In the genomic region with DNA sequence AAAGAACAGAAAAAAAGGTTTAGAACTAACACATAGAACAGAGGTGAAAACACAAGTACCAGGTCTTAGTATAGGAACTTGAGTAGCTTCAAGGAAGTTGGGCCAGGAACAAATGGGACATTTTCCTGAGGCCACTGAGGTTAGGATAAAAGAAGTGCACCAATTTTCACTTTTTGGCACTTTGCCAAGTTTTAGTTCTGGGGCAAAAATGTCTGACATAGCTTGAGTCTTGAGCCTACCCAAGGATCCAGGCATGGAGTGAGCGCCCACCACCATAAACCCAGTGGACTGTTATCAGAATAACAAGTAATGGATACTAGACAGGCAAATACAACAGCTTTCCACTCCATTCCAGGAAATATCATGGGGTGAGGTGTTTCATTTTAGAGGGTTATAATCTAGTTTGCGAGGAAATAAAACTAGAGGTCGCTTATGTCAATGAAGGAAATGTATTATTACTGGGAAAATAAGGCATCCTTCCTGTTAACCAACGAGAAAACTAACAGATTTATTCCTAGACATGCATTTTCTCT, we compare ENCODE assay signal across 1 cellular context.
TF ChIP-seq lines count a peak whose summit lies in the region.

No MANE protein-coding gene starts in this region.

TF ChIP-seq in HEK293, 187 proteins besides CTCF, POLR2A, EP300 and RAD21 (continued from another document):
- 0 out of 2 replicates have a peak, but pooled peaks have one; percentile 27 for TF ChIP-seq ZNF398 (tag by site-specific recombination; IDR thresholded peaks at IDR 0.05)
- TF ChIP-seq ZNF629 (tag by site-specific recombination; IDR thresholded peaks at IDR 0.05), result no peak
- peak; percentile 95 for TF ChIP-seq ZNF350 (tag by site-specific recombination; IDR thresholded peaks at IDR 0.05)
- TF ChIP-seq, protein P1, sequence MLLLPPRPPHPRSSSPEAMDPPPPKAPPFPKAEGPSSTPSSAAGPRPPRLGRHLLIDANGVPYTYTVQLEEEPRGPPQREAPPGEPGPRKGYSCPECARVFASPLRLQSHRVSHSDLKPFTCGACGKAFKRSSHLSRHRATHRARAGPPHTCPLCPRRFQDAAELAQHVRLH (tag by site-specific recombination; IDR thresholded peaks at IDR 0.05), result no peak
- no peak for TF ChIP-seq TRIM28 (IDR thresholded peaks at IDR 0.05; ENCODE audit: borderline replicate concordance, low read length)
- TF ChIP-seq ZBTB26 (tag by site-specific recombination; optimal IDR thresholded peaks at IDR 0.05), result no peak
- no peak for TF ChIP-seq ZNF248 (tag by site-specific recombination; IDR thresholded peaks at IDR 0.05)
- no peak for TF ChIP-seq ZNF521 (tag by site-specific recombination; IDR thresholded peaks at IDR 0.05)
- TF ChIP-seq ZNF426 (tag by site-specific recombination; IDR thresholded peaks at IDR 0.05), result no peak
- no peak for TF ChIP-seq ZNF10 (tag by site-specific recombination; IDR thresholded peaks at IDR 0.05)
- TF ChIP-seq ZNF558 (tag by site-specific recombination; IDR thresholded peaks at IDR 0.05), result no peak
- TF ChIP-seq ZNF777 (tag by site-specific recombination; IDR thresholded peaks at IDR 0.05; ENCODE audit: borderline replicate concordance), result no peak
- TF ChIP-seq, protein P2, sequence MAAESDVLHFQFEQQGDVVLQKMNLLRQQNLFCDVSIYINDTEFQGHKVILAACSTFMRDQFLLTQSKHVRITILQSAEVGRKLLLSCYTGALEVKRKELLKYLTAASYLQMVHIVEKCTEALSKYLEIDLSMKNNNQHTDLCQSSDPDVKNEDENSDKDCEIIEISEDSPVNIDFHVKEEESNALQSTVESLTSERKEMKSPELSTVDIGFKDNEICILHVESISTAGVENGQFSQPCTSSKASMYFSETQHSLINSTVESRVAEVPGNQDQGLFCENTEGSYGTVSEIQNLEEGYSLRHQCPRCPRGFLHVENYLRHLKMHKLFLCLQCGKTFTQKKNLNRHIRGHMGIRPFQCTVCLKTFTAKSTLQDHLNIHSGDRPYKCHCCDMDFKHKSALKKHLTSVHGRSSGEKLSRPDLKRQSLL (tag by site-specific recombination; IDR thresholded peaks at IDR 0.05), result 0 out of 2 replicates have a peak, but pooled peaks have one; percentile 37
- TF ChIP-seq ZNF449 (tag by site-specific recombination; IDR thresholded peaks at IDR 0.05), result peak; percentile 25; the same call in 1 of the 2 replicates
- no peak for TF ChIP-seq ZSCAN16 (tag by site-specific recombination; IDR thresholded peaks at IDR 0.05)
- peak; percentile 87 for TF ChIP-seq ZNF677 (tag by site-specific recombination; IDR thresholded peaks at IDR 0.05)
- TF ChIP-seq ZBTB44 (tag by site-specific recombination; IDR thresholded peaks at IDR 0.05), result peak; percentile 93
- TF ChIP-seq ZNF23 (tag by site-specific recombination; IDR thresholded peaks at IDR 0.05; ENCODE audit: borderline replicate concordance), result no peak
- peak; percentile 92 for TF ChIP-seq ZNF37A (tag by site-specific recombination; IDR thresholded peaks at IDR 0.05)
- TF ChIP-seq ZNF121 (tag by site-specific recombination; IDR thresholded peaks at IDR 0.05), result no peak
- TF ChIP-seq ZNF600 (tag by site-specific recombination; IDR thresholded peaks at IDR 0.05), result no peak
- TF ChIP-seq ZNF837 (tag by site-specific recombination; IDR thresholded peaks at IDR 0.05), result no peak
- TF ChIP-seq, protein P3, sequence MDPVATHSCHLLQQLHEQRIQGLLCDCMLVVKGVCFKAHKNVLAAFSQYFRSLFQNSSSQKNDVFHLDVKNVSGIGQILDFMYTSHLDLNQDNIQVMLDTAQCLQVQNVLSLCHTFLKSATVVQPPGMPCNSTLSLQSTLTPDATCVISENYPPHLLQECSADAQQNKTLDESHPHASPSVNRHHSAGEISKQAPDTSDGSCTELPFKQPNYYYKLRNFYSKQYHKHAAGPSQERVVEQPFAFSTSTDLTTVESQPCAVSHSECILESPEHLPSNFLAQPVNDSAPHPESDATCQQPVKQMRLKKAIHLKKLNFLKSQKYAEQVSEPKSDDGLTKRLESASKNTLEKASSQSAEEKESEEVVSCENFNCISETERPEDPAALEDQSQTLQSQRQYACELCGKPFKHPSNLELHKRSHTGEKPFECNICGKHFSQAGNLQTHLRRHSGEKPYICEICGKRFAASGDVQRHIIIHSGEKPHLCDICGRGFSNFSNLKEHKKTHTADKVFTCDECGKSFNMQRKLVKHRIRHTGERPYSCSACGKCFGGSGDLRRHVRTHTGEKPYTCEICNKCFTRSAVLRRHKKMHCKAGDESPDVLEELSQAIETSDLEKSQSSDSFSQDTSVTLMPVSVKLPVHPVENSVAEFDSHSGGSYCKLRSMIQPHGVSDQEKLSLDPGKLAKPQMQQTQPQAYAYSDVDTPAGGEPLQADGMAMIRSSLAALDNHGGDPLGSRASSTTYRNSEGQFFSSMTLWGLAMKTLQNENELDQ (tag by site-specific recombination; IDR thresholded peaks at IDR 0.05; ENCODE audit: low read depth), result no peak
- no peak for TF ChIP-seq ZNF138 (tag by site-specific recombination; IDR thresholded peaks at IDR 0.05; ENCODE audit: borderline replicate concordance)
- no peak for TF ChIP-seq ZNF362 (tag by site-specific recombination; IDR thresholded peaks at IDR 0.05)
- no peak for TF ChIP-seq SP3 (tag by site-specific recombination; IDR thresholded peaks at IDR 0.05)
- TF ChIP-seq, protein P4, sequence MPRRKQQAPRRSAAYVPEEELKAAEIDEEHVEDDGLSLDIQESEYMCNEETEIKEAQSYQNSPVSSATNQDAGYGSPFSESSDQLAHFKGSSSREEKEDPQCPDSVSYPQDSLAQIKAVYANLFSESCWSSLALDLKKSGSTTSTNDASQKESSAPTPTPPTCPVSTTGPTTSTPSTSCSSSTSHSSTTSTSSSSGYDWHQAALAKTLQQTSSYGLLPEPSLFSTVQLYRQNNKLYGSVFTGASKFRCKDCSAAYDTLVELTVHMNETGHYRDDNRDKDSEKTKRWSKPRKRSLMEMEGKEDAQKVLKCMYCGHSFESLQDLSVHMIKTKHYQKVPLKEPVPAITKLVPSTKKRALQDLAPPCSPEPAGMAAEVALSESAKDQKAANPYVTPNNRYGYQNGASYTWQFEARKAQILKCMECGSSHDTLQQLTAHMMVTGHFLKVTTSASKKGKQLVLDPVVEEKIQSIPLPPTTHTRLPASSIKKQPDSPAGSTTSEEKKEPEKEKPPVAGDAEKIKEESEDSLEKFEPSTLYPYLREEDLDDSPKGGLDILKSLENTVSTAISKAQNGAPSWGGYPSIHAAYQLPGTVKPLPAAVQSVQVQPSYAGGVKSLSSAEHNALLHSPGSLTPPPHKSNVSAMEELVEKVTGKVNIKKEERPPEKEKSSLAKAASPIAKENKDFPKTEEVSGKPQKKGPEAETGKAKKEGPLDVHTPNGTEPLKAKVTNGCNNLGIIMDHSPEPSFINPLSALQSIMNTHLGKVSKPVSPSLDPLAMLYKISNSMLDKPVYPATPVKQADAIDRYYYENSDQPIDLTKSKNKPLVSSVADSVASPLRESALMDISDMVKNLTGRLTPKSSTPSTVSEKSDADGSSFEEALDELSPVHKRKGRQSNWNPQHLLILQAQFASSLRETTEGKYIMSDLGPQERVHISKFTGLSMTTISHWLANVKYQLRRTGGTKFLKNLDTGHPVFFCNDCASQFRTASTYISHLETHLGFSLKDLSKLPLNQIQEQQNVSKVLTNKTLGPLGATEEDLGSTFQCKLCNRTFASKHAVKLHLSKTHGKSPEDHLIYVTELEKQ (tag by site-specific recombination; IDR thresholded peaks at IDR 0.05; ENCODE audit: borderline replicate concordance), result no peak
- no peak for TF ChIP-seq SETDB1 (IDR thresholded peaks at IDR 0.05; ENCODE audit: insufficient read length, low read length)
- no peak for TF ChIP-seq ZNF266 (tag by site-specific recombination; IDR thresholded peaks at IDR 0.05; ENCODE audit: low read depth)
- no peak for TF ChIP-seq ZNF2 (tag by site-specific recombination; IDR thresholded peaks at IDR 0.05)
- no peak for TF ChIP-seq ZNF18 (tag by site-specific recombination; IDR thresholded peaks at IDR 0.05)
- no peak for TF ChIP-seq ZFP69B (tag by site-specific recombination; IDR thresholded peaks at IDR 0.05)
- no peak for TF ChIP-seq ZNF560 (tag by site-specific recombination; IDR thresholded peaks at IDR 0.05; ENCODE audit: borderline replicate concordance)
- no peak for TF ChIP-seq ZBTB48 (tag by site-specific recombination; IDR thresholded peaks at IDR 0.05)
- TF ChIP-seq, protein P5, sequence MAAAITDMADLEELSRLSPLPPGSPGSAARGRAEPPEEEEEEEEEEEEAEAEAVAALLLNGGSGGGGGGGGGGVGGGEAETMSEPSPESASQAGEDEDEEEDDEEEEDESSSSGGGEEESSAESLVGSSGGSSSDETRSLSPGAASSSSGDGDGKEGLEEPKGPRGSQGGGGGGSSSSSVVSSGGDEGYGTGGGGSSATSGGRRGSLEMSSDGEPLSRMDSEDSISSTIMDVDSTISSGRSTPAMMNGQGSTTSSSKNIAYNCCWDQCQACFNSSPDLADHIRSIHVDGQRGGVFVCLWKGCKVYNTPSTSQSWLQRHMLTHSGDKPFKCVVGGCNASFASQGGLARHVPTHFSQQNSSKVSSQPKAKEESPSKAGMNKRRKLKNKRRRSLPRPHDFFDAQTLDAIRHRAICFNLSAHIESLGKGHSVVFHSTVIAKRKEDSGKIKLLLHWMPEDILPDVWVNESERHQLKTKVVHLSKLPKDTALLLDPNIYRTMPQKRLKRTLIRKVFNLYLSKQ (tag by site-specific recombination; IDR thresholded peaks at IDR 0.05; ENCODE audit: borderline replicate concordance), result no peak
- TF ChIP-seq ZNF324 (tag by site-specific recombination; IDR thresholded peaks at IDR 0.05), result no peak
- no peak for TF ChIP-seq PBX3 (CRISPR knock-in tag; IDR thresholded peaks at IDR 0.05)
- TF ChIP-seq ZNF140 (tag by site-specific recombination; IDR thresholded peaks at IDR 0.05), result no peak
